ENCODE assay signal across 9 cellular contexts in genomic region chr10:21993360-21994001, GRCh38. TPM values are rescaled to one million over a fixed set of nuclear protein-coding genes. Genes with fewer than 3 reads are reported as not detected.
DNase-seq lines count a peak whose midpoint lies in the region; ATAC-seq, FAIRE-seq and TF ChIP-seq lines count a peak whose summit lies in the region.
"Had no signal": no experiment of that assay in that cellular context is flagged by ENCODE, and none has a peak within 500 bp of the region (broad histone marks: within the 10 kb centered on the region; RNA-seq: fewer than 3 reads in every experiment).

No MANE protein-coding gene starts in this region.

- H3K9me3 Mint-ChIP-seq in CD4-positive, alpha-beta memory T cell = no peaks in the 10 kb centered on the region
- H3K9me3 Mint-ChIP-seq in memory B cell = no peaks in the 10 kb centered on the region

- H3K36me3 ChIP-seq in CD4-positive, alpha-beta memory T cell (ENCODE audit: insufficient read depth, low read length) = no peaks in the 10 kb centered on the region

- CTCF ChIA-PET in CD4-positive, alpha-beta memory T cell (lab: Charles Lee; ENCODE audit: partially characterized antibody) = interaction anchor here (0.7 to 4.5 kb wide), 44 partner anchors 12 to 1298 kb away, joined by 3 to 133 read pairs (median 4); partner anchors contain the start of genes COMMD3 and DNAJC1

- H3K36me3 Mint-ChIP-seq in CD4-positive, alpha-beta memory T cell = no peaks in the 10 kb centered on the region
- H3K36me3 Mint-ChIP-seq in memory B cell = no peaks in the 10 kb centered on the region

- H3K27ac ChIP-seq in CD4-positive, alpha-beta memory T cell (ENCODE audit: low read depth, low read length) = no peak overlapping the region

- peak; percentile 52 for TF ChIP-seq RAD21 in Ishikawa (IDR thresholded peaks at IDR 0.05; ENCODE audit: low read depth)

- H3K27ac Mint-ChIP-seq in CD4-positive, alpha-beta memory T cell = peak overlapping the region in 1 of 7 donors; percentile 2
- no peak overlapping the region for H3K27ac Mint-ChIP-seq in memory B cell

- ATAC-seq in memory B cell (ENCODE audit: low read depth) (peak; percentile 29), HG03280 (IDR thresholded peaks at IDR 0.05; ENCODE audit: unreplicated experiment) (no peak), HG03565 (IDR thresholded peaks at IDR 0.05; ENCODE audit: unreplicated experiment) (no peak), HG03432 (IDR thresholded peaks at IDR 0.05; ENCODE audit: unreplicated experiment) (no peak)

- peak; percentile 23 for TF ChIP-seq CTCF in astrocyte of the spinal cord (IDR thresholded peaks at IDR 0.05; ENCODE audit: low read depth, low read length)

- peaks cover 16 to 23% (median 20%) of the 10 kb centered on the region in 4 donors for H3K4me1 Mint-ChIP-seq in CD4-positive, alpha-beta memory T cell
- H3K4me1 Mint-ChIP-seq in memory B cell = peaks cover 7% of the 10 kb centered on the region

- no peaks in the 10 kb centered on the region for H3K27me3 Mint-ChIP-seq in CD4-positive, alpha-beta memory T cell
- no peaks in the 10 kb centered on the region for H3K27me3 Mint-ChIP-seq in memory B cell

- FAIRE-seq in GM12891 (lab: Jason Lieb, UNC) = no peak
- FAIRE-seq: bronchial epithelial cell had no signal

- H3K9me3 ChIP-seq in CD4-positive, alpha-beta memory T cell (ENCODE audit: control insufficient read depth in 1 of 2, low read length in 2 of 2) = no peaks in the 10 kb centered on the region

- peaks cover 5% of the 10 kb centered on the region for H3K4me1 ChIP-seq in CD4-positive, alpha-beta memory T cell (ENCODE audit: insufficient read depth, low read length)

- H3K4me3 Mint-ChIP-seq in CD4-positive, alpha-beta memory T cell = no peak overlapping the region
- H3K4me3 Mint-ChIP-seq in memory B cell = no peak overlapping the region

- in situ Hi-C loops in astrocyte of the spinal cord (cut with HindIII; ENCODE audit: low sequenced_read_pairs) = no loop called here

- TF ChIP-seq POLR2A in GM12891 (IDR thresholded peaks at IDR 0.05; ENCODE audit: low read depth, low read length) = no peak

- intact Hi-C loops in CD4-positive, alpha-beta memory T cell (cut with micrococcal nuclease) = loop anchor here (1.0 to 10.0 kb wide), 5 partner anchors 73 to 1301 kb away; no protein-coding TSS in a partner anchor

- POLR2A ChIA-PET in CD4-positive, alpha-beta memory T cell (lab: Charles Lee; ENCODE audit: partially characterized antibody) = interaction anchor here (0.8 to 2.7 kb wide), 7 partner anchors 10 to 995 kb away, joined by 3 to 18 read pairs (median 3); partner anchors contain the start of gene DNAJC1

- no peaks in the 10 kb centered on the region for H3K27me3 ChIP-seq in CD4-positive, alpha-beta memory T cell (ENCODE audit: insufficient read depth, low read length)

- peak in 4 of 5 donors; percentile 52 to 57 (median 56) for DNase-seq in CD4-positive, alpha-beta memory T cell
- DNase-seq in astrocyte of the spinal cord (ENCODE audit: low read depth, low spot score) (peak; percentile 49), memory B cell (ENCODE audit: low spot score in 2 of 2) (peak in 1 of 2 donors; percentile 38), GM12891 (ENCODE audit: insufficient read length, low spot score) (no peak)

- TF ChIP-seq EP300 in Ishikawa (IDR thresholded peaks at IDR 0.05; ENCODE audit: borderline replicate concordance) = no peak

- no peak overlapping the region for H3K4me3 ChIP-seq in CD4-positive, alpha-beta memory T cell (ENCODE audit: low read length in 2 of 2)
- H3K4me3 ChIP-seq in astrocyte of the spinal cord (ENCODE audit: low read depth, low read length) = no peak overlapping the region

TF ChIP-seq in Ishikawa, 13 proteins besides CTCF, POLR2A, EP300 and RAD21:
- TF ChIP-seq TAF1 (IDR thresholded peaks at IDR 0.05; ENCODE audit: low read depth) = no peak
- no peak for TF ChIP-seq CEBPB (IDR thresholded peaks at IDR 0.05)
- no peak for TF ChIP-seq REST (IDR thresholded peaks at IDR 0.05; ENCODE audit: low read depth)
- no peak for TF ChIP-seq ZBTB7A (IDR thresholded peaks at IDR 0.05; ENCODE audit: low read depth)
- no peak for TF ChIP-seq YY1 (IDR thresholded peaks at IDR 0.05; ENCODE audit: low read depth)
- TF ChIP-seq CREB1 (IDR thresholded peaks at IDR 0.05; ENCODE audit: low read depth) = no peak

TF ChIP-seq in GM12891, 5 proteins besides CTCF, POLR2A, EP300 and RAD21:
- TF ChIP-seq PAX5 (IDR thresholded peaks at IDR 0.05; ENCODE audit: insufficient read depth, low read length, severe bottlenecking) (no peak), TAF1 (IDR thresholded peaks at IDR 0.05; ENCODE audit: low read depth, low read length) (no peak), SPI1 (IDR thresholded peaks at IDR 0.05; ENCODE audit: low read depth, low read length) (no peak), POU2F2 (IDR thresholded peaks at IDR 0.05; ENCODE audit: low read depth, low read length) (no peak)

RNA-seq across cellular contexts. Expression of gene DNAJC1, which starts 10.0 kb away (rescaled TPM):
- total RNA-seq in CD4-positive, alpha-beta memory T cell = 10 to 100 TPM; 15.0 to 16.7 TPM
- 10 to 100 TPM; 13.0 to 22.0 TPM for polyA plus RNA-seq in CD4-positive, alpha-beta memory T cell
- polyA plus RNA-seq in GM12891 (2012; ENCODE audit: low read depth, missing spikeins) = 10.3 TPM
